18 cellular contexts compared by ENCODE assay signal in the genomic region with DNA sequence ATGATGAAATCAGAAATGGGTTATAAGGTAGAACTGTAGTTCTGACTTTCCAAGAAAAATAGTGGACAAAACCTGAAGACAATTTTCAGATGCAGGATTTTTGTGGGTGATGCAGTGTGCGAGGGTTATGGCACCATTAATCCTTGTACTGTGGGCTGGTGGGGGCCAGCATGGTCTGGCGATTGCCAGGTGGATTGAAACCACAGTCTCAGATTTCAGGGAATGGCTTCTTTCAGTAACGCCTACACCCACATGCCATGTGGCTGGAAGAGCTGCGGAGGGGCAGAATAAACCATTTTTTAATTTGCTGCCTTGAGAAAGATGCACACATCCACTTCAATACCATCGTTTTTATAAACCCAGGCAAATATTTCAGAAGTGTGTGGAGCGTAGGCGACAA.
"Had no signal": no experiment of that assay in that cellular context is flagged by ENCODE, and none has a peak within 500 bp of the region (broad histone marks: within the 10 kb centered on the region; RNA-seq: fewer than 3 reads in every experiment).

No MANE protein-coding gene starts in this region.

- H3K36me3 ChIP-seq: brain microvascular endothelial cell, colonic mucosa, neutrophil, upper lobe of right lung had no signal

- H3K4me3 ChIP-seq: colonic mucosa, mucosa of descending colon, upper lobe of right lung had no signal

- H3K27ac ChIP-seq: brain microvascular endothelial cell, colonic mucosa, neutrophil, upper lobe of right lung had no signal

- H3K27ac Mint-ChIP-seq: activated CD4-positive, alpha-beta T cell treated with anti-CD3 and anti-CD28 coated beads, Interleukin-2, amount 10 ng/mL, durations not matched to agents 24 days and 14 days; activated CD8-positive, alpha-beta T cell treated with anti-CD3 and anti-CD28 coated beads, Interleukin-2, amount 10 ng/mL, durations not matched to agents 7 days and 5 days; activated naive CD4-positive, alpha-beta T cell treated with anti-CD3 and anti-CD28 coated beads for 36 hours; activated T-cell treated with anti-CD3 and anti-CD28 coated beads, Interleukin-2, amount 50 U/mL, for 24 hours; immature natural killer cell; naive thymus-derived CD4-positive, alpha-beta T cell; stimulated activated naive B cell treated with anti-CD40 and anti-IgM and Interleukin-4, amounts not matched to agents 10 μg/mL and 1 μg/mL and 100 μg/mL, for 72 hours had no signal

- H3K27me3 Mint-ChIP-seq: activated CD4-positive, alpha-beta T cell treated with anti-CD3 and anti-CD28 coated beads, Interleukin-2, amount 10 ng/mL, durations not matched to agents 24 days and 14 days; activated T-cell treated with anti-CD3 and anti-CD28 coated beads, Interleukin-2, amount 50 U/mL, for 24 hours; stimulated activated naive B cell treated with anti-CD40 and anti-IgM and Interleukin-4, amounts not matched to agents 10 μg/mL and 1 μg/mL and 100 μg/mL, for 72 hours had no signal

- ATAC-seq: activated CD8-positive, alpha-beta T cell treated with anti-CD3 and anti-CD28 coated beads, Interleukin-2, amount 10 ng/mL, durations not matched to agents 7 days and 5 days; left ventricle myocardium superior; mucosa of descending colon; naive thymus-derived CD4-positive, alpha-beta T cell; stimulated activated naive B cell treated with anti-CD40 and anti-IgM and Interleukin-4, amounts not matched to agents 10 μg/mL and 1 μg/mL and 100 μg/mL, for 72 hours; upper lobe of right lung had no signal

- DNase-seq: activated CD4-positive, alpha-beta T cell treated with anti-CD3 and anti-CD28 coated beads, Interleukin-2, amount 10 ng/mL, durations not matched to agents 24 days and 14 days; activated CD8-positive, alpha-beta T cell treated with anti-CD3 and anti-CD28 coated beads, Interleukin-2, amount 10 ng/mL, durations not matched to agents 7 days and 5 days; activated naive CD4-positive, alpha-beta T cell treated with anti-CD3 and anti-CD28 coated beads for 36 hours; activated T-cell treated with anti-CD3 and anti-CD28 coated beads, Interleukin-2, amount 50 U/mL, for 24 hours; anterior cingulate cortex; brain microvascular endothelial cell; central memory CD4-positive, alpha-beta T cell; colonic mucosa; erythroblast; immature natural killer cell; kidney glomerular epithelial cell; left ventricle myocardium superior; mucosa of descending colon; naive thymus-derived CD4-positive, alpha-beta T cell; stimulated activated naive B cell treated with anti-CD40 and anti-IgM and Interleukin-4, amounts not matched to agents 10 μg/mL and 1 μg/mL and 100 μg/mL, for 72 hours; T1000; upper lobe of right lung had no signal

- H3K27me3 ChIP-seq: brain microvascular endothelial cell, colonic mucosa, neutrophil, upper lobe of right lung had no signal

- H3K4me1 Mint-ChIP-seq: activated CD4-positive, alpha-beta T cell treated with anti-CD3 and anti-CD28 coated beads, Interleukin-2, amount 10 ng/mL, durations not matched to agents 24 days and 14 days; immature natural killer cell; stimulated activated naive B cell treated with anti-CD40 and anti-IgM and Interleukin-4, amounts not matched to agents 10 μg/mL and 1 μg/mL and 100 μg/mL, for 72 hours had no signal

- H3K36me3 Mint-ChIP-seq: immature natural killer cell; stimulated activated naive B cell treated with anti-CD40 and anti-IgM and Interleukin-4, amounts not matched to agents 10 μg/mL and 1 μg/mL and 100 μg/mL, for 72 hours had no signal

- H3K9me3 ChIP-seq: colonic mucosa, mucosa of descending colon, neutrophil, upper lobe of right lung had no signal

- H3K9me3 Mint-ChIP-seq: activated CD4-positive, alpha-beta T cell treated with anti-CD3 and anti-CD28 coated beads, Interleukin-2, amount 10 ng/mL, durations not matched to agents 24 days and 14 days had no signal

- H3K4me3 Mint-ChIP-seq: activated CD4-positive, alpha-beta T cell treated with anti-CD3 and anti-CD28 coated beads, Interleukin-2, amount 10 ng/mL, durations not matched to agents 24 days and 14 days; activated CD8-positive, alpha-beta T cell treated with anti-CD3 and anti-CD28 coated beads, Interleukin-2, amount 10 ng/mL, durations not matched to agents 7 days and 5 days; activated naive CD4-positive, alpha-beta T cell treated with anti-CD3 and anti-CD28 coated beads for 36 hours; activated T-cell treated with anti-CD3 and anti-CD28 coated beads, Interleukin-2, amount 50 U/mL, for 24 hours; immature natural killer cell; naive thymus-derived CD4-positive, alpha-beta T cell; stimulated activated naive B cell treated with anti-CD40 and anti-IgM and Interleukin-4, amounts not matched to agents 10 μg/mL and 1 μg/mL and 100 μg/mL, for 72 hours had no signal

- H3K4me1 ChIP-seq: colonic mucosa, upper lobe of right lung had no signal
